ENCODE assay signal across 22 cellular contexts in the genomic region with DNA sequence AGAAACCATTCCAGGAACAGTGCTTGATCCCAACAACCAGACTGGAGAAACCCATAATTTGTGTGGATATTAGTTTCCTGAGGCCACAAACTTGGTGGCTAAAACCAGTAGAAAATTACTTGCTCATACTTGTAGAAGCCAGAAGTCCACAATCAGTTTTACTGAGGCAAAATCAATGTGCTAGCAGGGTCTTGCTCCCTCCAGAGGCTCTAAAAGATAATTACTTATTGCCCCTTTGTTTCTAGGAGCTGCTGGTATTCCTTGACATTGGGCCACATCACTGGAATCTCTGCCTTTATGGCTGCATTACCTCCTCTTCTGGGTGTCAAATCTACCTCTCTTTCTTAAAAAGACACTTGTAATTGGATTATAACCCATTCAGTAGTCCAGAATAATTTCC.
"Had no signal": no experiment of that assay in that cellular context is flagged by ENCODE, and none has a peak within 500 bp of the region (broad histone marks: within the 10 kb centered on the region; RNA-seq: fewer than 3 reads in every experiment).

No MANE protein-coding gene starts in this region.

- DNase-seq: activated B cell treated with CpG ODN at 0.5 μM for 24 hours; activated CD4-positive, alpha-beta T cell treated with anti-CD3 and anti-CD28 coated beads for 36 hours; activated CD4-positive, alpha-beta T cell treated with anti-CD3 and anti-CD28 coated beads, Interleukin-2, amount 50 U/mL, for 48 hours; activated CD8-positive, alpha-beta memory T cell treated with anti-CD3 and anti-CD28 coated beads, Interleukin-2, amount 50 U/mL, for 48 hours; activated naive CD4-positive, alpha-beta T cell treated with anti-CD3 and anti-CD28 coated beads for 36 hours; activated T-cell treated with anti-CD3 and anti-CD28 coated beads, Interleukin-2, amount 50 U/mL, for 48 hours; amygdala; effector CD4-positive, alpha-beta T cell; erythroblast; glutamatergic neuron; pancreas; psoas muscle; stimulated activated CD4-positive, alpha-beta T cell treated with anti-CD3 and anti-CD28 coated beads, Interleukin-4, amount 100 ng/mL, for 24 hours; stimulated activated naive CD8-positive, alpha-beta T cell treated with anti-CD3 and anti-CD28 coated beads, Interleukin-15, Interleukin-2, amounts not matched to agents 100 U/mL and 50 U/mL, for 24 hours; T1000; upper lobe of right lung had no signal

- H3K27ac Mint-ChIP-seq: activated B cell treated with CpG ODN at 0.5 μM for 24 hours; activated CD4-positive, alpha-beta T cell treated with anti-CD3 and anti-CD28 coated beads for 36 hours; activated naive CD4-positive, alpha-beta T cell treated with anti-CD3 and anti-CD28 coated beads for 36 hours; dendritic cell treated with granulocyte-macrophage colony-stimulating factor and Interleukin-4, amounts not matched to agents 40 ng/mL and 50 ng/mL, for 4 days; nephron; T-helper 1 cell treated with Interleukin-12 subunit alpha and Interleukin-12 subunit beta and Interleukin-4 antibody, amounts not matched to agents 30 μg/mL and 1 μg/mL, for 36 hours had no signal

- H2AFZ ChIP-seq: hepatocyte had no signal

- FAIRE-seq: frontal cortex, pancreas had no signal

- H3K27me3 ChIP-seq: hepatocyte, pancreas, right atrium auricular region, upper lobe of right lung had no signal

- H3K27me3 Mint-ChIP-seq: activated B cell treated with CpG ODN at 0.5 μM for 24 hours; activated CD4-positive, alpha-beta T cell treated with anti-CD3 and anti-CD28 coated beads for 36 hours; dendritic cell treated with granulocyte-macrophage colony-stimulating factor and Interleukin-4, amounts not matched to agents 40 ng/mL and 50 ng/mL, for 4 days had no signal

- H3K9me3 Mint-ChIP-seq: activated B cell treated with CpG ODN at 0.5 μM for 24 hours; activated naive CD4-positive, alpha-beta T cell treated with anti-CD3 and anti-CD28 coated beads for 36 hours; dendritic cell treated with granulocyte-macrophage colony-stimulating factor and Interleukin-4, amounts not matched to agents 40 ng/mL and 50 ng/mL, for 4 days; nephron; T-helper 1 cell treated with Interleukin-12 subunit alpha and Interleukin-12 subunit beta and Interleukin-4 antibody, amounts not matched to agents 30 μg/mL and 1 μg/mL, for 36 hours had no signal

- H3K4me3 ChIP-seq: hepatocyte, pancreas, psoas muscle, right atrium auricular region, upper lobe of right lung had no signal

- H3K4me1 Mint-ChIP-seq: activated B cell treated with CpG ODN at 0.5 μM for 24 hours; activated CD4-positive, alpha-beta T cell treated with anti-CD3 and anti-CD28 coated beads for 36 hours; nephron had no signal

- H3K4me2 ChIP-seq: hepatocyte had no signal

- ATAC-seq: activated CD4-positive, alpha-beta T cell treated with anti-CD3 and anti-CD28 coated beads for 36 hours; pancreas; psoas muscle; stimulated activated naive CD8-positive, alpha-beta T cell treated with anti-CD3 and anti-CD28 coated beads, Interleukin-15, Interleukin-2, amounts not matched to agents 100 U/mL and 50 U/mL, for 24 hours; upper lobe of right lung had no signal

- H3K4me3 Mint-ChIP-seq: activated B cell treated with CpG ODN at 0.5 μM for 24 hours; activated CD4-positive, alpha-beta T cell treated with anti-CD3 and anti-CD28 coated beads for 36 hours; activated naive CD4-positive, alpha-beta T cell treated with anti-CD3 and anti-CD28 coated beads for 36 hours; dendritic cell treated with granulocyte-macrophage colony-stimulating factor and Interleukin-4, amounts not matched to agents 40 ng/mL and 50 ng/mL, for 4 days; nephron; T-helper 1 cell treated with Interleukin-12 subunit alpha and Interleukin-12 subunit beta and Interleukin-4 antibody, amounts not matched to agents 30 μg/mL and 1 μg/mL, for 36 hours had no signal

- H3K4me1 ChIP-seq: pancreas, psoas muscle, right atrium auricular region, upper lobe of right lung had no signal

- H3K27ac ChIP-seq: hepatocyte, pancreas, psoas muscle, right atrium auricular region, upper lobe of right lung had no signal

- H3K79me2 ChIP-seq: hepatocyte had no signal

- H3K9me3 ChIP-seq: pancreas, psoas muscle, right atrium auricular region, upper lobe of right lung had no signal
